ENCODE assay signal across 1 cellular context in genomic region chr2:101991731-101992145, GRCh38.
TF ChIP-seq lines count a peak whose summit lies in the region.

TSS of gene IL1R2 (plus strand) at chr2:101991960. CDS start at chr2:102008576, 16,616 bp downstream.

TF ChIP-seq in HCT116, 20 proteins besides CTCF, POLR2A, EP300 and RAD21 (continued from another document):
- TF ChIP-seq ATF3 (IDR thresholded peaks at IDR 0.05): no peak
TF ChIP-seq in HCT116: peak in this region for 0.
